In the genomic region with DNA sequence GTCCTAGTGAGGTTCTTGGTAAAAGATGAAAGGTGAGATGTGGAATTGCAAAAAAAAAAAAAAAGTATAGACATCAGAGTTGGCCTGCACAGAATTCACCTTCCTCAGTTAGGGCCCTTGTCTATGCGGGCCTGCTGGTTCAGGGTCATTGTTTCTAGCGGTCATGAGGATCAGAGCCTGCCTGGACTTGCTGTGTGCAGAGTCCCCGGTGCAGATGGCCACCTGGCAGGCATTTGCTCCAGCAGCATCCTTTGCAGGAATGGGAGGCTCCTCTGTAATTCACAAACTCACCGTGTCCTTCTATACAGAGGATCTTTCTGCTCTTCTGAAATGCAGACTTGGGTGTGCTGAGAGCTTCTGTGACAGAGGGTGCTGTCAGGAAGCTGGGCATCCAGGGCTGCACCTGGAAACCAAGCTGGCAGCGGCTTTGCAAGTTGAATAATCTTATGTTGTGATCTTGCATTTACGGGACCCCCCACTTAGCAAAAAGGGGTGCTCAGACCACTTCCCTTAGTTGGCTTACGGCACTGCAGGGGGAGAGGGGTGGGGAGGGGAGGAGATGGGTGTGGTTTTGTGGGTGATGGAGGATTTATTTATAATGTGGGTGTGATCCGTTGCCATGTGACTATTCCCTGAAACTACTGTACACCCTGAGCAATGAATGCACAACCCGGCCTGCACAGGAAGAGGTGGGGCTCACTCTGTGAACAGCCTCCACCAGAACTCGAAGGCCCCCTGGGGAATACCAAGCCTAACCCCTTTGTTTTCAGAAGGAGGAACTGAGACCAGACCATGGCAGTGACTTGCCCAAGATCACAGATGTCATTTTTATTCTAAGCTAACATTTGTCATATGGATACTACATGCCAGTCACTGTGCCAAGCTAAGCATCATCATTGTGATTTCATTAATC, we compare ENCODE assay signal across 8 cellular contexts.
A peak's percentile ranks its signal among the peaks of the same experiment; 100 is the strongest.
DNase-seq lines count a peak whose midpoint lies in the region; ATAC-seq and TF ChIP-seq lines count a peak whose summit lies in the region.

No MANE protein-coding gene starts in this region.

- no peaks in the 10 kb centered on the region for H3K27me3 ChIP-seq in Panc1 (ENCODE audit: control insufficient read depth, insufficient read depth, low read length)

- POLR2A ChIA-PET in Panc1 (lab: Charles Lee) = no interaction called here

- BruUV-seq in Panc1 (replicated peaks; lab: Mats Ljungman, UMichigan) = no TSS peak

- ATAC-seq in HG03060 (IDR thresholded peaks at IDR 0.05; ENCODE audit: low read depth, unreplicated experiment) = peak; percentile 89
- peak; percentile 44; the same call in 1 of the 2 replicates for ATAC-seq in Panc1

- in situ Hi-C loops in Panc1 (cut with HindIII; ENCODE audit: low pct_unique_long_range_greater_than_20kb, low sequenced_read_pairs) = no loop called here

- no peaks in the 10 kb centered on the region for H3K36me3 ChIP-seq in Panc1 (ENCODE audit: control insufficient read depth, insufficient read depth, low read length)

- H3K4me3 ChIP-seq in Panc1 (ENCODE audit: low read depth in 2 of 2, low read length in 2 of 2) = no peak overlapping the region

- H3K4me1 ChIP-seq in Panc1 (ENCODE audit: control insufficient read depth, insufficient read depth, low read length) = no peaks in the 10 kb centered on the region

- no peaks in the 10 kb centered on the region for H3K9me3 ChIP-seq in Panc1 (ENCODE audit: control insufficient read depth, insufficient read depth, low read depth, low read length)

- CTCF ChIA-PET in Panc1 (lab: Charles Lee) = no interaction called here

- TF ChIP-seq CTCF in Panc1 (IDR thresholded peaks at IDR 0.05) = no peak

- no peak overlapping the region for H3K27ac ChIP-seq in Panc1 (ENCODE audit: low read length)

- DNase-seq in SKM-1 treated with dmso at 0.1 percent for 144 hours (lab: John Stamatoyannopoulos, UW; ENCODE audit: unreplicated experiment) = peak; percentile 35
- DNase-seq in SKM-1 (lab: John Stamatoyannopoulos, UW; ENCODE audit: unreplicated experiment) = no peak
- DNase-seq in Panc1 (ENCODE audit: low read depth, low spot score) = no peak
- DNase-seq in activated effector memory CD4-positive, alpha-beta T cell treated with Interleukin-2 at 50 U/mL for 16 hours = peak; percentile 42
- DNase-seq in stimulated activated CD4-positive, alpha-beta T cell treated with anti-CD3 and anti-CD28 coated beads, Interleukin-4, amount 100 ng/mL, for 1 hour = peak; percentile 52
- DNase-seq in NCI-H2107 treated with DMSO at 0.1 percent for 48 hours (lab: John Stamatoyannopoulos, UW; ENCODE audit: unreplicated experiment) = no peak
- DNase-seq in DMS 273 treated with DMSO at 0.1 percent for 48 hours (lab: John Stamatoyannopoulos, UW) = no peak

- intact Hi-C loops in Panc1 (cut with micrococcal nuclease; ENCODE audit: unreplicated experiment) = loop anchor here (5.0 kb wide), 1 partner anchor 277 kb away; no protein-coding TSS in a partner anchor

Comparison
In these comparisons a context has a peak if more than half of its experiments do, and no peak if none do; other contexts are left out.
1. DNase-seq: peak in SKM-1 treated with dmso at 0.1 percent for 144 hours (single experiment), activated effector memory CD4-positive, alpha-beta T cell treated with Interleukin-2 at 50 U/mL for 16 hours (single experiment) and stimulated activated CD4-positive, alpha-beta T cell treated with anti-CD3 and anti-CD28 coated beads, Interleukin-4, amount 100 ng/mL, for 1 hour (single experiment); none in SKM-1 (single experiment), Panc1 (single experiment), NCI-H2107 treated with DMSO at 0.1 percent for 48 hours (single experiment) and DMS 273 treated with DMSO at 0.1 percent for 48 hours (single experiment).